Comparison of ENCODE assay signal across 13 cellular contexts in the genomic region with DNA sequence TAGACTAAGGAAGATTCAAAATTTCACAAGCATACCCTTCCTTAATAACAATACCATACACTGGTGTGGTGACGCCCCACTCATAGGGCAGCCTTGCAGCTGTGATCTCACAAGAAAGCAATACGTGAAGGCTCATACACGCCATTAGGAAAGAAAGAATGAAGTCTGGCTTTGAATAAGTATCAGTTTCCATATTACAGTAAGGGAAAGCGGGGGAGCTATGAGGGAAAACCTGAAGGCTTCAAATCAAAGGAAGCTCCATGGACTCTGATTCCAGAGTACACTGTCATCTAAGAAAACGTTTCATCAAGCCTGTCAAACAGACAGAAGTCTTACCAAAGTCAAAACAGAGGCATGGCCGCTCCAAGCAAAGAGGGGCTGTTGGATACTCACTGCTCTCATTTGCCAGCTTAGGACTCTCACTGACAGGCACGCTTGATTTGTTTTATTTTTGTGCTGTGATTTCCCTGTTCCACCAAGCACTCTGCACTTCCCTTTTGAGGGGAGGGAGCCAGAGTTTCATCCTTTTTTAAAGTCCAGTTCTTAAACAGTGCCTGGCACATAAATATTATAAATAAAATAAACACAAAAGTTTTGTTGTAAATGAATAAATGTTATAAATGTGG.
DNase-seq lines count a peak whose midpoint lies in the region; ATAC-seq and TF ChIP-seq lines count a peak whose summit lies in the region.
"Had no signal": no experiment of that assay in that cellular context is flagged by ENCODE, and none has a peak within 500 bp of the region (broad histone marks: within the 10 kb centered on the region; RNA-seq: fewer than 3 reads in every experiment).

No MANE protein-coding gene starts in this region.

- H3K4me1 ChIP-seq in fibroblast of lung (ENCODE audit: control insufficient read depth, extremely low read depth, insufficient read depth, low read length) (peaks cover 13% of the 10 kb centered on the region), transverse colon (peaks cover 0 to 26% (median 5%) of the 10 kb centered on the region in 4 donors)

- DNase-seq in fibroblast of lung (ENCODE audit: low read depth in 2 of 2) (peak; percentile 36 to 39), transverse colon (no peak), HuH-7.5 (ENCODE audit: low spot score) (no peak), DMS53 treated with DMSO at 0.1 percent for 48 hours (lab: John Stamatoyannopoulos, UW; ENCODE audit: unreplicated experiment) (no peak), WERI-Rb-1 (no peak), COLO829 (ENCODE audit: low spot score) (no peak)
- DNase-seq: GOT3; naive B cell; NCI-H345; stimulated activated CD4-positive, alpha-beta T cell treated with anti-CD3 and anti-CD28 coated beads, Interleukin-2, amount 100 ng/mL, for 24 hours had no signal

- TF ChIP-seq EP300 in transverse colon (IDR thresholded peaks at IDR 0.05; ENCODE audit: low read depth): no peak

- TF ChIP-seq POLR2A in transverse colon (IDR thresholded peaks at IDR 0.05): no peak

- H3K27me3 ChIP-seq in fibroblast of lung (ENCODE audit: control insufficient read depth, insufficient read depth, low read length) (no peaks in the 10 kb centered on the region), transverse colon (no peaks in the 10 kb centered on the region), WERI-Rb-1 (ENCODE audit: insufficient read depth, low read depth, severe bottlenecking) (peaks cover 4% of the 10 kb centered on the region)
- H3K27me3 ChIP-seq: tibial nerve had no signal

- H3K79me2 ChIP-seq in fibroblast of lung (ENCODE audit: control insufficient read depth, insufficient read depth, low read length): no peaks in the 10 kb centered on the region

- H3K9me3 ChIP-seq in fibroblast of lung (ENCODE audit: control insufficient read depth, insufficient read depth, low read depth, low read length) (no peaks in the 10 kb centered on the region), transverse colon (no peaks in the 10 kb centered on the region), WERI-Rb-1 (ENCODE audit: severe bottlenecking) (no peaks in the 10 kb centered on the region)
- H3K9me3 ChIP-seq: tibial nerve had no signal

- H3K4me3 ChIP-seq in fibroblast of lung (replicated peaks in 1 of 4; ENCODE audit: control extremely low read depth in 1 of 4, insufficient read depth in 1 of 4, low read depth in 3 of 4, low read length in 4 of 4) (no peak overlapping the region), transverse colon (no peak overlapping the region), WERI-Rb-1 (ENCODE audit: low read depth, low read length) (no peak overlapping the region)

- intact Hi-C loops in transverse colon (cut with DNase I; ENCODE audit: low total_unique reads): no loop called here

- in situ Hi-C loops in transverse colon (cut with MboI; ENCODE audit: low pct_ligation_motif_present in 1 of 4, low pct_unique_long_range_greater_than_20kb in 1 of 4, low sequenced_read_pairs in 3 of 4): no loop called here

- ATAC-seq in GM19438 (IDR thresholded peaks at IDR 0.05; ENCODE audit: low read depth, unreplicated experiment) (peak; percentile 47), HG03432 (IDR thresholded peaks at IDR 0.05; ENCODE audit: unreplicated experiment) (peak; percentile 63)

- no peaks in the 10 kb centered on the region for H3K36me3 ChIP-seq in fibroblast of lung (ENCODE audit: control insufficient read depth, insufficient read depth, low read length)
- H3K36me3 ChIP-seq in transverse colon: no peaks in the 10 kb centered on the region
- H3K36me3 ChIP-seq in WERI-Rb-1: no peaks in the 10 kb centered on the region
- H3K36me3 ChIP-seq: tibial nerve had no signal

- 39 to 59% methylated on average over 4 to 7 of the region's 7 CpGs for WGBS in transverse colon (ENCODE audit: low coverage in 1 of 2), 2 donors

- peak overlapping the region; percentile 63 for H3K4me2 ChIP-seq in fibroblast of lung (ENCODE audit: extremely low read depth, insufficient read depth, low read length)

- H3K27ac ChIP-seq in fibroblast of lung (ENCODE audit: insufficient read depth, low read length) (peak overlapping the region; percentile 69), transverse colon (peak overlapping the region; percentile 15 to 56 (median 54)), WERI-Rb-1 (no peak overlapping the region)

- H3K9ac ChIP-seq in fibroblast of lung (ENCODE audit: insufficient read depth, low read length): no peak overlapping the region

- peak overlapping the region; percentile 30 for H2AFZ ChIP-seq in fibroblast of lung (ENCODE audit: low read length)

- H4K20me1 ChIP-seq in fibroblast of lung (ENCODE audit: control insufficient read depth, extremely low read depth, insufficient read depth, low read length): no peaks in the 10 kb centered on the region

- TF ChIP-seq CTCF in fibroblast of lung (conservative IDR thresholded peaks at IDR 0.05 in 1 of 2, IDR thresholded peaks at IDR 0.05 in 1 of 2; ENCODE audit: low read depth in 1 of 2, low read length in 2 of 2) (no peak), transverse colon (IDR thresholded peaks at IDR 0.05) (no peak), WERI-Rb-1 (IDR thresholded peaks at IDR 0.05; ENCODE audit: low read depth, low read length) (no peak)

Comparison
In these comparisons a context has a peak if more than half of its experiments do, and no peak if none do; other contexts are left out.
1. DNase-seq: peak in fibroblast of lung (2 of 2); none in transverse colon (single experiment), HuH-7.5 (single experiment), DMS53 treated with DMSO at 0.1 percent for 48 hours (single experiment), WERI-Rb-1 (single experiment) and COLO829 (single experiment).